ENCODE assay signal across 18 cellular contexts in genomic region chr10:109504401-109504800, GRCh38.
DNase-seq lines count a peak whose midpoint lies in the region; ATAC-seq and TF ChIP-seq lines count a peak whose summit lies in the region.
"Had no signal": no experiment of that assay in that cellular context is flagged by ENCODE, and none has a peak within 500 bp of the region (broad histone marks: within the 10 kb centered on the region; RNA-seq: fewer than 3 reads in every experiment).

No MANE protein-coding gene starts in this region.

- no peaks in the 10 kb centered on the region for H3K4me1 Mint-ChIP-seq in effector memory CD8-positive, alpha-beta T cell (ENCODE audit: low read depth in 2 of 2)

- DNase-seq in EL (peak; percentile 49), HT1080 (ENCODE audit: low read depth) (peak; percentile 71), astrocyte of the spinal cord (ENCODE audit: low read depth, low spot score) (peak; percentile 9), kidney tubule cell (ENCODE audit: low spot score) (peak; percentile 17)
- DNase-seq in effector memory CD8-positive, alpha-beta T cell: no peak
- no peak for DNase-seq in activated CD4-positive, alpha-beta T cell treated with anti-CD3 and anti-CD28 coated beads, Interleukin-2, amount 50 U/mL, for 48 hours
- DNase-seq: DMS79 treated with DMSO at 0.1 percent for 48 hours, HFFc6, KG1, MM.1S, NCI-H1417 treated with DMSO at 0.1 percent for 48 hours, NCI-H2029, NCI-H2171 treated with DMSO at 0.1 percent for 48 hours, NCI-H510A, RPMI8226 had no signal

- peaks cover 9 to 21% of the 10 kb centered on the region in 2 donors for H3K9me3 Mint-ChIP-seq in effector memory CD8-positive, alpha-beta T cell

- no peak overlapping the region for H3K4me3 Mint-ChIP-seq in effector memory CD8-positive, alpha-beta T cell
- H3K4me3 Mint-ChIP-seq: HFFc6 had no signal

- H3K27ac Mint-ChIP-seq in effector memory CD8-positive, alpha-beta T cell: no peak overlapping the region
- H3K27ac Mint-ChIP-seq: HFFc6 had no signal

- no peaks in the 10 kb centered on the region for H3K36me3 Mint-ChIP-seq in effector memory CD8-positive, alpha-beta T cell (ENCODE audit: insufficient read depth)

- no peak for ATAC-seq in GM18861 (IDR thresholded peaks at IDR 0.05; ENCODE audit: unreplicated experiment)
- ATAC-seq in effector memory CD8-positive, alpha-beta T cell (replicated peaks): no peak

- no peaks in the 10 kb centered on the region for H3K27me3 Mint-ChIP-seq in effector memory CD8-positive, alpha-beta T cell

- no peak for TF ChIP-seq CTCF in astrocyte of the spinal cord (IDR thresholded peaks at IDR 0.05; ENCODE audit: low read depth, low read length)

- H3K4me3 ChIP-seq in astrocyte of the spinal cord (ENCODE audit: low read depth, low read length): no peak overlapping the region
- H3K4me3 ChIP-seq: BLaER1 treated with 17β-estradiol and CSF1 and Interleukin-3, amounts not matched to agents 10 nM and 100 nM; SJSA1 had no signal

- in situ Hi-C loops in astrocyte of the spinal cord (cut with HindIII; ENCODE audit: low sequenced_read_pairs): no loop called here

Comparison
In these comparisons a context has a peak if more than half of its experiments do, and no peak if none do; other contexts are left out.
1. DNase-seq: peak in EL (single experiment), HT1080 (single experiment), astrocyte of the spinal cord (single experiment) and kidney tubule cell (single experiment); none in effector memory CD8-positive, alpha-beta T cell (0 of 3) and activated CD4-positive, alpha-beta T cell treated with anti-CD3 and anti-CD28 coated beads, Interleukin-2, amount 50 U/mL, for 48 hours (0 of 2).